Comparison of ENCODE assay signal across 1 cellular context in genomic region chr13:93243375-93244063, GRCh38.
TF ChIP-seq lines count a peak whose summit lies in the region.

No MANE protein-coding gene starts in this region.

TF ChIP-seq in IMR-90, 13 proteins besides CTCF, POLR2A, EP300 and RAD21 (continued from another document):
- no peak for TF ChIP-seq ELK1 (IDR thresholded peaks at IDR 0.05; ENCODE audit: borderline replicate concordance, low read depth, low read length)
